In genomic region chr18:34959211-34959829, GRCh38 we compare ENCODE assay signal across 18 cellular contexts.
"Had no signal": no experiment of that assay in that cellular context is flagged by ENCODE, and none has a peak within 500 bp of the region (broad histone marks: within the 10 kb centered on the region; RNA-seq: fewer than 3 reads in every experiment).

No MANE protein-coding gene starts in this region.

- H3K27ac ChIP-seq: dorsolateral prefrontal cortex, epithelial cell of prostate, left lung, ovary had no signal

- H3K9me3 ChIP-seq: left lung, ovary had no signal

- ATAC-seq: activated CD4-positive, alpha-beta T cell treated with anti-CD3 and anti-CD28 coated beads for 36 hours; left lung; naive thymus-derived CD8-positive, alpha-beta T cell; sciatic nerve; stimulated activated memory B cell treated with anti-CD40 and anti-IgM and Interleukin-4, amounts not matched to agents 10 μg/mL and 1 μg/mL and 100 μg/mL, for 72 hours; WTC11 had no signal

- H3K4me1 ChIP-seq: left lung had no signal

- H3K27me3 ChIP-seq: dorsolateral prefrontal cortex, left lung, ovary had no signal

- H3K36me3 ChIP-seq: left lung, ovary had no signal

- DNase-seq: activated CD4-positive, alpha-beta T cell treated with anti-CD3 and anti-CD28 coated beads for 36 hours; activated CD4-positive, alpha-beta T cell treated with anti-CD3 and anti-CD28 coated beads, Interleukin-2, amount 50 U/mL, for 48 hours; activated gamma-delta T cell treated with Interleukin-2 at 50 U/mL for 16 hours; activated T-cell treated with anti-CD3 and anti-CD28 coated beads for 4 hours; dorsolateral prefrontal cortex; endodermal cell; foreskin fibroblast; hippocampal formation; left lung; mammary epithelial cell; midbrain; naive thymus-derived CD8-positive, alpha-beta T cell; ovary; stimulated activated CD4-positive, alpha-beta T cell treated with anti-CD3 and anti-CD28 coated beads, Interleukin-4, amount 100 ng/mL, for 24 hours had no signal

- H3K4me3 ChIP-seq: dorsolateral prefrontal cortex, left lung, ovary had no signal
